8 cellular contexts compared by ENCODE assay signal in genomic region chr5:115545065-115545882, GRCh38. TPM values are rescaled to one million over a fixed set of nuclear protein-coding genes. Genes with fewer than 3 reads are reported as not detected.
DNase-seq lines count a peak whose midpoint lies in the region; ATAC-seq and TF ChIP-seq lines count a peak whose summit lies in the region.

No MANE protein-coding gene starts in this region.

- TF ChIP-seq CTCF in CD14-positive monocyte (IDR thresholded peaks at IDR 0.05): no peak

- no peaks in the 10 kb centered on the region for H3K27me3 ChIP-seq in mesenchymal stem cell (ENCODE audit: control insufficient read depth in 1 of 2, insufficient read depth in 1 of 2, low read length in 2 of 2)

- H3K27ac Mint-ChIP-seq in CD14-positive monocyte: peak overlapping the region; percentile 30 to 99 (median 91)
- peak overlapping the region; percentile 94 for H3K27ac Mint-ChIP-seq in activated naive CD8-positive, alpha-beta T cell treated with anti-CD3 and anti-CD28 coated beads, Interleukin-2, amount 50 U/mL, for 24 hours

- peak overlapping the region; percentile 42 for H2AK5ac ChIP-seq in mesenchymal stem cell (ENCODE audit: low read length, severe bottlenecking)

- intact Hi-C loops in CD14-positive monocyte (cut with micrococcal nuclease): loop anchor here (2.0 to 10.0 kb wide), 2 partner anchors 60 to 82 kb away; partner anchors contain the start of genes TICAM2 (in 1 of the 2) and TMED7 (in 1 of the 2)

- H2BK120ac ChIP-seq in mesenchymal stem cell (ENCODE audit: low read depth, low read length): no peak overlapping the region

- peak overlapping the region; percentile 80 to 95 for H3K4me3 Mint-ChIP-seq in CD14-positive monocyte
- peak overlapping the region; percentile 95 for H3K4me3 Mint-ChIP-seq in activated naive CD8-positive, alpha-beta T cell treated with anti-CD3 and anti-CD28 coated beads, Interleukin-2, amount 50 U/mL, for 24 hours

- H3K23ac ChIP-seq in mesenchymal stem cell (ENCODE audit: low read length in 2 of 2): no peak overlapping the region

- H3K4me2 ChIP-seq in mesenchymal stem cell (ENCODE audit: low read length, poor library complexity, severe bottlenecking): peak overlapping the region; percentile 5

- no peaks in the 10 kb centered on the region for H3K79me1 ChIP-seq in mesenchymal stem cell (replicated peaks; ENCODE audit: low read length, poor library complexity, severe bottlenecking)

- H3K9ac ChIP-seq in mesenchymal stem cell (ENCODE audit: low read length): peak overlapping the region; percentile 84

- peaks cover 1 to 11% (median 8%) of the 10 kb centered on the region in 7 donors for H3K9me3 Mint-ChIP-seq in CD14-positive monocyte
- H3K9me3 Mint-ChIP-seq in activated naive CD8-positive, alpha-beta T cell treated with anti-CD3 and anti-CD28 coated beads, Interleukin-2, amount 50 U/mL, for 24 hours: peaks cover 13% of the 10 kb centered on the region

- DNase-seq in CD14-positive monocyte (ENCODE audit: low spot score) (no peak), mesenchymal stem cell (no peak), DMS79 treated with DMSO at 0.1 percent for 48 hours (lab: John Stamatoyannopoulos, UW) (no peak), NCI-H226 (no peak)
- no peak for DNase-seq in activated naive CD8-positive, alpha-beta T cell treated with anti-CD3 and anti-CD28 coated beads, Interleukin-2, amount 50 U/mL, for 24 hours
- DNase-seq in stimulated activated CD4-positive, alpha-beta T cell treated with anti-CD3 and anti-CD28 coated beads, Interleukin-15, amount 100 ng/mL, for 24 hours: no peak

- peak; percentile 0 for ATAC-seq in HG02885 (IDR thresholded peaks at IDR 0.05; ENCODE audit: poor library complexity, unreplicated experiment)
- ATAC-seq in activated naive CD8-positive, alpha-beta T cell treated with anti-CD3 and anti-CD28 coated beads, Interleukin-2, amount 50 U/mL, for 24 hours: no peak
- no peak for ATAC-seq in HG03442 (IDR thresholded peaks at IDR 0.05; ENCODE audit: unreplicated experiment)

- H2AFZ ChIP-seq in mesenchymal stem cell (ENCODE audit: low read depth, low read length): no peak overlapping the region

- H3K4me3 ChIP-seq in mesenchymal stem cell (ENCODE audit: insufficient read depth in 1 of 2, low read depth in 1 of 2, low read length in 2 of 2): peak overlapping the region in 1 of 2 experiments; percentile 67

- H3K36me3 ChIP-seq in mesenchymal stem cell (ENCODE audit: control insufficient read depth in 1 of 2, insufficient read depth in 2 of 2, low read depth in 1 of 2, low read length in 2 of 2): peaks cover 0 to 29% of the 10 kb centered on the region in 2 experiments

- no peaks in the 10 kb centered on the region for H3K27me3 Mint-ChIP-seq in CD14-positive monocyte (ENCODE audit: low read depth in 3 of 3)
- H3K27me3 Mint-ChIP-seq in activated naive CD8-positive, alpha-beta T cell treated with anti-CD3 and anti-CD28 coated beads, Interleukin-2, amount 50 U/mL, for 24 hours: no peaks in the 10 kb centered on the region

- H3K4me1 Mint-ChIP-seq in CD14-positive monocyte: peaks cover 35% of the 10 kb centered on the region
- H3K4me1 Mint-ChIP-seq in activated naive CD8-positive, alpha-beta T cell treated with anti-CD3 and anti-CD28 coated beads, Interleukin-2, amount 50 U/mL, for 24 hours: peaks cover 29% of the 10 kb centered on the region

- H2BK15ac ChIP-seq in mesenchymal stem cell (ENCODE audit: low read depth, poor library complexity, severe bottlenecking): no peak overlapping the region

- no peaks in the 10 kb centered on the region for H3K4me1 ChIP-seq in mesenchymal stem cell (ENCODE audit: control insufficient read depth, insufficient read depth, low read depth, low read length)

- no peak overlapping the region for H3K14ac ChIP-seq in mesenchymal stem cell (ENCODE audit: low read length in 2 of 2)

- H3K9me3 ChIP-seq in mesenchymal stem cell (ENCODE audit: control insufficient read depth, low read length): peaks cover 17% of the 10 kb centered on the region

- whole genome bisulfite sequencing in mesenchymal stem cell: 49% methylated on average over 16 of the region's 18 CpGs

- peak overlapping the region; percentile 85 for H4K8ac ChIP-seq in mesenchymal stem cell (ENCODE audit: low read length)

- H3K18ac ChIP-seq in mesenchymal stem cell (ENCODE audit: low read depth in 1 of 2, low read length in 2 of 2): no peak overlapping the region

- H4K91ac ChIP-seq in mesenchymal stem cell (ENCODE audit: low read length): no peak overlapping the region

- H2BK12ac ChIP-seq in mesenchymal stem cell (ENCODE audit: low read length in 2 of 2): no peak overlapping the region

- peaks cover 21 to 26% of the 10 kb centered on the region in 2 donors for H3K36me3 Mint-ChIP-seq in CD14-positive monocyte
- peaks cover 42% of the 10 kb centered on the region for H3K36me3 Mint-ChIP-seq in activated naive CD8-positive, alpha-beta T cell treated with anti-CD3 and anti-CD28 coated beads, Interleukin-2, amount 50 U/mL, for 24 hours (ENCODE audit: low read depth)

- H2BK5ac ChIP-seq in mesenchymal stem cell (ENCODE audit: low read depth, low read length, poor library complexity, severe bottlenecking): no peak overlapping the region

- H3K4ac ChIP-seq in mesenchymal stem cell (ENCODE audit: low read depth in 1 of 2, low read length in 2 of 2): no peak overlapping the region

- H3K27ac ChIP-seq in mesenchymal stem cell (ENCODE audit: low read length, poor library complexity, severe bottlenecking): peak overlapping the region; percentile 59

RNA-seq across cellular contexts. Expression of gene FEM1C, which starts 0.7 kb away (rescaled TPM):
- 1 to 10 TPM; 2.5 to 2.6 TPM for polyA plus RNA-seq in CD14-positive monocyte
- 6.6 TPM for polyA plus RNA-seq in mesenchymal stem cell (2013, experiment 1 of 2)
- polyA plus RNA-seq in mesenchymal stem cell (2013, experiment 2 of 2): 6.5 TPM

RNA-seq across cellular contexts. Expression of gene TICAM2, which starts 57.0 kb away (rescaled TPM):
- polyA plus RNA-seq in CD14-positive monocyte: 10 to 100 TPM; 14.6 to 25.1 TPM
- 5.1 TPM for polyA plus RNA-seq in mesenchymal stem cell (2013, experiment 1 of 2)
- 6.0 TPM for polyA plus RNA-seq in mesenchymal stem cell (2013, experiment 2 of 2)
